14 cellular contexts compared by ENCODE assay signal in the genomic region with DNA sequence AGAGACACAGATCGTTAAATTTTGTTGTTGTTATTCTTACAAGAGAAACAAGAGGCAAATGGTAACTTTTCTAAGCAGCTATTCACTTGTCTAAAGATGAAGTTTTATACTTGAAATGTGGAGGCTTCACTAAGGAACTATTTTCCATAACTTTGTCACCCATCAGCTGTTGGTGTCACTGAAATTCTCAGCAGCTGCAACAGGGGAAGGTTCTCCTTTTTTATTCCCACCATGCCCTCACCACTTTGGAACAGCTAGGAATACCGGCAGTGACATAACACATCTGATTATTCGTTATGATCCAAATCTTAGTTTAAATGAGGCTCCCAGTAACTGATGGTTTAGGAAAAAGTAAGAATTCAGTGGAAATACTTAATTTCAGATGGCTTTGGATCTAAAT.
"Had no signal": no experiment of that assay in that cellular context is flagged by ENCODE, and none has a peak within 500 bp of the region (broad histone marks: within the 10 kb centered on the region; RNA-seq: fewer than 3 reads in every experiment).

No MANE protein-coding gene starts in this region.

- H3K4me1 ChIP-seq: breast epithelium, thyroid gland, uterus had no signal

- H3K4me3 ChIP-seq: breast epithelium, skin epidermis, thyroid gland, uterus had no signal

- H3K27me3 ChIP-seq: breast epithelium, neutrophil, thyroid gland, uterus had no signal

- DNase-seq: activated T-cell treated with anti-CD3 and anti-CD28 coated beads, Interleukin-2, amount 50 U/mL, for 24 hours; anterior cingulate cortex; endodermal cell; erythroblast; hippocampal formation; kidney glomerular epithelial cell; posterior cingulate gyrus; stimulated activated CD4-positive, alpha-beta T cell treated with anti-CD3 and anti-CD28 coated beads, Interleukin-4, amount 100 ng/mL, for 4 hours; T1000; thyroid gland; uterus had no signal

- H3K27me3 Mint-ChIP-seq: activated T-cell treated with anti-CD3 and anti-CD28 coated beads, Interleukin-2, amount 50 U/mL, for 24 hours had no signal

- H3K4me3 Mint-ChIP-seq: endodermal cell had no signal

- H3K36me3 ChIP-seq: breast epithelium, neutrophil, thyroid gland, uterus had no signal

- H3K27ac Mint-ChIP-seq: activated T-cell treated with anti-CD3 and anti-CD28 coated beads, Interleukin-2, amount 50 U/mL, for 24 hours; endodermal cell had no signal

- H3K9me3 ChIP-seq: breast epithelium, neutrophil, thyroid gland, uterus had no signal

- H3K27ac ChIP-seq: breast epithelium, neutrophil, skin epidermis, thyroid gland, uterus had no signal

- H3K9me3 Mint-ChIP-seq: activated T-cell treated with anti-CD3 and anti-CD28 coated beads, Interleukin-2, amount 50 U/mL, for 24 hours had no signal
